9 cellular contexts compared by ENCODE assay signal in genomic region chr2:102619414-102620319, GRCh38. TPM values are rescaled to one million over a fixed set of nuclear protein-coding genes. Genes with fewer than 3 reads are reported as not detected.
DNase-seq lines count a peak whose midpoint lies in the region; ATAC-seq, FAIRE-seq and TF ChIP-seq lines count a peak whose summit lies in the region.
"Had no signal": no experiment of that assay in that cellular context is flagged by ENCODE, and none has a peak within 500 bp of the region (broad histone marks: within the 10 kb centered on the region; RNA-seq: fewer than 3 reads in every experiment).

SLC9A2 (plus strand) TSS chr2:102619553; CDS start chr2:102619849, 296 bp downstream.

- peaks cover 9% of the 10 kb centered on the region for H3K27me3 ChIP-seq in MM.1S (replicated peaks; ENCODE audit: insufficient read depth, low read length)
- peaks cover 64% of the 10 kb centered on the region for H3K27me3 ChIP-seq in astrocyte (ENCODE audit: insufficient read depth, low read length)
- H3K27me3 ChIP-seq in smooth muscle cell (ENCODE audit: low read depth) = peaks cover 97% of the 10 kb centered on the region

- TF ChIP-seq CTCF in MM.1S (IDR thresholded peaks at IDR 0.05; ENCODE audit: low read length) = no peak
- TF ChIP-seq CTCF in astrocyte (IDR thresholded peaks at IDR 0.05; ENCODE audit: insufficient read depth, low read depth, low read length) = no peak
- TF ChIP-seq CTCF in smooth muscle cell (IDR thresholded peaks at IDR 0.05; ENCODE audit: borderline replicate concordance, insufficient read depth, poor library complexity, severe bottlenecking) = no peak

- H3K4me3 ChIP-seq in MM.1S (ENCODE audit: low read length) (peak within 1 kb of the TSS; percentile 49), astrocyte (ENCODE audit: insufficient read depth, low read depth, low read length) (peak within 1 kb of the TSS; percentile 57), smooth muscle cell (peak within 1 kb of the TSS; percentile 59)

- H3K27ac ChIP-seq in MM.1S (ENCODE audit: low read length) (no peak within 1 kb of the TSS), astrocyte (ENCODE audit: low read depth, low read length) (no peak within 1 kb of the TSS), smooth muscle cell (ENCODE audit: low read depth) (no peak within 1 kb of the TSS)

- H3F3A ChIP-seq in MM.1S (ENCODE audit: insufficient read depth, low read length) = no peaks in the 10 kb centered on the region
- H3F3A ChIP-seq in smooth muscle cell (ENCODE audit: low read depth) = no peaks in the 10 kb centered on the region

- H2AFZ ChIP-seq in MM.1S (ENCODE audit: low read length) (peak within 1 kb of the TSS; percentile 52), astrocyte (ENCODE audit: low read depth, low read length) (peak within 1 kb of the TSS; percentile 82), smooth muscle cell (ENCODE audit: low read depth) (peak within 1 kb of the TSS; percentile 61)

- DNase-seq in DMS53 treated with DMSO at 0.1 percent for 48 hours (lab: John Stamatoyannopoulos, UW; ENCODE audit: unreplicated experiment) = peak; percentile 63
- DNase-seq in MM.1S = peak; percentile 26
- peak; percentile 1 for DNase-seq in astrocyte (ENCODE audit: low read depth)
- peak; percentile 75 for DNase-seq in iPS-NIHi11 (ENCODE audit: low spot score)
- no peak for DNase-seq in smooth muscle cell (lab: John Stamatoyannopoulos, UW; ENCODE audit: unreplicated experiment)

- H3K9me3 ChIP-seq in MM.1S (replicated peaks; ENCODE audit: insufficient read depth, low read length) (no peaks in the 10 kb centered on the region), astrocyte (ENCODE audit: insufficient read depth, low read depth, low read length) (no peaks in the 10 kb centered on the region), smooth muscle cell (replicated peaks; ENCODE audit: low read depth) (no peaks in the 10 kb centered on the region)

- H3K27ac Mint-ChIP-seq in astrocyte (ENCODE audit: unreplicated experiment) = no peak within 1 kb of the TSS

- H3K4me3 Mint-ChIP-seq in astrocyte (ENCODE audit: unreplicated experiment) = peak within 1 kb of the TSS; percentile 84

- peaks cover 4% of the 10 kb centered on the region for H3K4me1 Mint-ChIP-seq in astrocyte (ENCODE audit: low read depth, unreplicated experiment)

- H3K9me3 Mint-ChIP-seq in astrocyte (ENCODE audit: unreplicated experiment) = no peaks in the 10 kb centered on the region

- H4K20me1 ChIP-seq in MM.1S (ENCODE audit: insufficient read depth, low read length) = no peaks in the 10 kb centered on the region
- H4K20me1 ChIP-seq in astrocyte (ENCODE audit: insufficient read depth, low read length) = no peaks in the 10 kb centered on the region
- H4K20me1 ChIP-seq in smooth muscle cell (ENCODE audit: low read depth) = no peaks in the 10 kb centered on the region

- H3K9me2 ChIP-seq in MM.1S (replicated peaks; ENCODE audit: insufficient read depth, low read length) = no peaks in the 10 kb centered on the region

- H3K27me3 Mint-ChIP-seq in astrocyte (ENCODE audit: low read depth, unreplicated experiment) = peaks cover 67% of the 10 kb centered on the region

- peak within 1 kb of the TSS; percentile 68; the same call in 1 of the 2 replicates for H3K4me2 ChIP-seq in MM.1S (ENCODE audit: low read depth, low read length)
- H3K4me2 ChIP-seq in astrocyte (ENCODE audit: low read length) = peak within 1 kb of the TSS; percentile 87
- H3K4me2 ChIP-seq in smooth muscle cell = peak within 1 kb of the TSS; percentile 97

- H3K79me2 ChIP-seq in MM.1S (ENCODE audit: low read length) (no peaks in the 10 kb centered on the region), astrocyte (ENCODE audit: insufficient read depth, low read length) (no peaks in the 10 kb centered on the region), smooth muscle cell (ENCODE audit: low read depth) (no peaks in the 10 kb centered on the region)

- no peak within 1 kb of the TSS for H3K9ac ChIP-seq in MM.1S (ENCODE audit: low read length)
- no peak within 1 kb of the TSS for H3K9ac ChIP-seq in astrocyte (ENCODE audit: low read length)
- no peak within 1 kb of the TSS for H3K9ac ChIP-seq in smooth muscle cell (ENCODE audit: low read depth)

- FAIRE-seq in astrocyte (lab: Jason Lieb, UNC) = no peak

- no peaks in the 10 kb centered on the region for H3K36me3 ChIP-seq in MM.1S (replicated peaks; ENCODE audit: insufficient read depth, low read length)
- H3K36me3 ChIP-seq in astrocyte (ENCODE audit: insufficient read depth, low read length) = no peaks in the 10 kb centered on the region
- H3K36me3 ChIP-seq in smooth muscle cell (ENCODE audit: low read depth) = no peaks in the 10 kb centered on the region

- WGBS in smooth muscle cell (ENCODE audit: low lambda C conversion rate) = 6% methylated on average over 64 of the region's 85 CpGs

- H3K4me1 ChIP-seq in MM.1S (ENCODE audit: low read length) = no peaks in the 10 kb centered on the region
- peaks cover 3% of the 10 kb centered on the region for H3K4me1 ChIP-seq in astrocyte (ENCODE audit: insufficient read depth, low read length)
- H3K4me1 ChIP-seq in smooth muscle cell (ENCODE audit: low read depth) = no peaks in the 10 kb centered on the region

- ATAC-seq in GM21423 (IDR thresholded peaks at IDR 0.05; ENCODE audit: unreplicated experiment) (no peak), HG02840 (IDR thresholded peaks at IDR 0.05; ENCODE audit: low FRiP score, unreplicated experiment) (no peak), GM21367 (IDR thresholded peaks at IDR 0.05; ENCODE audit: unreplicated experiment) (no peak)

- H3K36me3 Mint-ChIP-seq in astrocyte (ENCODE audit: low read depth, unreplicated experiment) = no peaks in the 10 kb centered on the region

RNA-seq across cellular contexts. Expression of gene SLC9A2, which starts in this region (rescaled TPM):
- total RNA-seq in astrocyte (0.32 TPM in 1 of 2 replicates, not detected in the other), smooth muscle cell (0.04 TPM in 1 of 2 replicates, not detected in the other)
- not detected in 2 replicates for polyA plus RNA-seq in smooth muscle cell
- total RNA-seq: LHCN-M2 had no signal

Comparison
In these comparisons a context has a peak if more than half of its experiments do, and no peak if none do; other contexts are left out.
1. Peak in DNase-seq, H3K4me3 ChIP-seq and H3K4me2 ChIP-seq in astrocyte; RNA of the gene not detected or under 1 TPM.